Comparison of ENCODE assay signal across 8 cellular contexts in the genomic region with DNA sequence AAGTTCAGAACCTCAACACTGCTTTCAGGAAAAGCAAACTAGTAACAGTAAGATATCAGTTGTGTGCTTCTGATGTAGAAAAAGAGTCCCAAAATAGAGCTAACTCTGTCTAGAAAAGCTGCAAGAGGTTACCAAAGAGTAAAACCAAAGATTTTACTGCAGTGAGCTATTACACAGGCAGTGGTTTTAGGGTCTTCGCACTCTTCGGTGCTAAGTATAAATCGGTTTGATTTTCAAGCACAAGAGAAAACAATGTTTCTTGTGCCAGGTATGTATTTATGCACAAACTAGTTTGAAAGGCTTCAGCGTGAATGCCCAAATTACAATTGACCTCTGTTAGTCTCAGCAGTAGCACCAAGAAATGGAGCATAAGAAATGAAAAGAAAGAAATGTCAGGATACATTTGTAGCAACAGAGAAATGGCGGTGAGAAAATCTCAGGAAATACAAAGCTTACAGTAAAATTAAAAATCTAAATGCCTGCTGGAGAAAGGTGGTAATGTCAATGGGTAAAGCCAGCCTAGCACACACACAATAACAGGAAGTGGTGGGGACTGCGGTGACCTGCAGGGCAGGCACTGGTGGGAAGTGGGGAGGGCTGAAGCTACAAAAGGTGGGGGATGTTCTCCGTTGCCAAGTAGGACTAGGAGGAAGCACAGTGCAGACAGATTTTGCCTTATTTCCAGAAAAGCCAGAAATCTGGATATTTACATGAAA. TPM values are rescaled to one million over a fixed set of nuclear protein-coding genes. Genes with fewer than 3 reads are reported as not detected.
DNase-seq lines count a peak whose midpoint lies in the region; ATAC-seq and TF ChIP-seq lines count a peak whose summit lies in the region.

No MANE protein-coding gene starts in this region.

- H2AK5ac ChIP-seq in trophoblast cell (ENCODE audit: low read length): no peak overlapping the region

- no peak overlapping the region for H3K9ac ChIP-seq in trophoblast cell (ENCODE audit: low read length)

- no peaks in the 10 kb centered on the region for H3K9me3 ChIP-seq in trophoblast cell (ENCODE audit: insufficient read depth, low read depth, low read length)

- H3K4me1 Mint-ChIP-seq in WTC11 (peaks cover 54% of the 10 kb centered on the region), chondrocyte (ENCODE audit: low read depth) (peaks cover 30% of the 10 kb centered on the region)

- peak overlapping the region; percentile 24 for H2BK120ac ChIP-seq in trophoblast cell (ENCODE audit: insufficient read depth, low read length, poor library complexity)

- no peaks in the 10 kb centered on the region for H3K27me3 ChIP-seq in trophoblast cell (ENCODE audit: insufficient read depth, low read length)

- no peak overlapping the region for H3K14ac ChIP-seq in trophoblast cell (ENCODE audit: low read length)

- no peak overlapping the region for H3K23ac ChIP-seq in trophoblast cell (ENCODE audit: low read length)

- H3K4me3 Mint-ChIP-seq in WTC11 (peak overlapping the region; percentile 14), chondrocyte (ENCODE audit: unreplicated experiment) (no peak overlapping the region)

- H3K9me3 Mint-ChIP-seq in WTC11: no peaks in the 10 kb centered on the region
- no peaks in the 10 kb centered on the region for H3K9me3 Mint-ChIP-seq in chondrocyte (ENCODE audit: low read depth)

- H4K8ac ChIP-seq in trophoblast cell (ENCODE audit: low read depth, low read length): peak overlapping the region; percentile 58

- CTCF ChIA-PET in WTC11 (lab: Charles Lee): interaction anchor here (1.0 to 1.7 kb wide), 5 partner anchors 13 to 312 kb away, joined by 3 to 8 read pairs (median 5); a partner anchor contains a TSS

- no peak overlapping the region for H2BK12ac ChIP-seq in trophoblast cell (ENCODE audit: low read length)

- whole genome bisulfite sequencing in trophoblast cell (ENCODE audit: extremely low coverage, insufficient coverage, insufficient read length): no CpG with 5 or more reads among the region's 7 CpGs

- peaks cover 3% of the 10 kb centered on the region for H3K79me1 ChIP-seq in trophoblast cell (ENCODE audit: low read length)

- peak overlapping the region; percentile 35 for H2AFZ ChIP-seq in trophoblast cell (ENCODE audit: insufficient read depth, low read length, poor library complexity)

- no peak overlapping the region for H3K4ac ChIP-seq in trophoblast cell (ENCODE audit: low read depth, low read length)

- no peak overlapping the region for H3K27ac ChIP-seq in trophoblast cell (ENCODE audit: low read depth, low read length)

- no peaks in the 10 kb centered on the region for H3K36me3 Mint-ChIP-seq in WTC11
- H3K36me3 Mint-ChIP-seq in chondrocyte (ENCODE audit: low read depth): peaks cover 2% of the 10 kb centered on the region

- TF ChIP-seq CTCF in WTC11 (IDR thresholded peaks at IDR 0.05) (no peak), chondrocyte (IDR thresholded peaks at IDR 0.05) (peak; percentile 15)

- DNase-seq in CMK (ENCODE audit: low read depth) (peak; percentile 66), HT-29 (ENCODE audit: low spot score) (peak; percentile 44), WTC11 (ENCODE audit: low spot score) (peak; percentile 30), chondrocyte (ENCODE audit: low spot score) (no peak), trophoblast cell (no peak), epidermal melanocyte (ENCODE audit: insufficient read length, low spot score) (no peak), GOT3 (lab: John Stamatoyannopoulos, UW) (no peak)

- POLR2A ChIA-PET in WTC11 (lab: Charles Lee): no interaction called here

- peak overlapping the region; percentile 7 for H3K27ac Mint-ChIP-seq in WTC11
- H3K27ac Mint-ChIP-seq in chondrocyte (ENCODE audit: unreplicated experiment): no peak overlapping the region

- H3K18ac ChIP-seq in trophoblast cell (ENCODE audit: low read length): no peak overlapping the region

- no peak overlapping the region for H3K4me3 ChIP-seq in trophoblast cell (ENCODE audit: low read depth, low read length)

- H3K79me2 ChIP-seq in trophoblast cell (ENCODE audit: control insufficient read depth, insufficient read depth, low read length, poor library complexity): no peaks in the 10 kb centered on the region

- H3K4me2 ChIP-seq in trophoblast cell (ENCODE audit: low read length): no peak overlapping the region

- H4K12ac ChIP-seq in trophoblast cell (ENCODE audit: low read depth, low read length): no peak overlapping the region

- peak; percentile 96 for ATAC-seq in GM21390 (IDR thresholded peaks at IDR 0.05; ENCODE audit: unreplicated experiment)
- ATAC-seq in WTC11: peak; percentile 99

- H2BK5ac ChIP-seq in trophoblast cell (ENCODE audit: low read depth, low read length, poor library complexity): no peak overlapping the region

- H3K4me1 ChIP-seq in trophoblast cell (ENCODE audit: control insufficient read depth in 1 of 2, insufficient read depth in 2 of 2, low read length in 2 of 2): no peaks in the 10 kb centered on the region

- no peak overlapping the region for H4K91ac ChIP-seq in trophoblast cell (ENCODE audit: low read depth, low read length)

- H3K36me3 ChIP-seq in trophoblast cell (ENCODE audit: control insufficient read depth in 1 of 2, insufficient read depth in 2 of 2, low read length in 2 of 2): no peaks in the 10 kb centered on the region

- peaks cover 24% of the 10 kb centered on the region for H3K27me3 Mint-ChIP-seq in WTC11 (ENCODE audit: low read depth)
- H3K27me3 Mint-ChIP-seq in chondrocyte (ENCODE audit: low read depth): no peaks in the 10 kb centered on the region

TF ChIP-seq in WTC11, 78 proteins besides CTCF, POLR2A, EP300 and RAD21:
- TF ChIP-seq ETV6 (CRISPR knock-in tag; IDR thresholded peaks at IDR 0.05) (0 out of 2 replicates have a peak, but pooled peaks have one; percentile 31), IRF2 (CRISPR knock-in tag; IDR thresholded peaks at IDR 0.05; ENCODE audit: borderline replicate concordance, low read depth) (no peak)

RNA-seq across cellular contexts. Expression of a gene that starts 18.0 kb away (rescaled TPM):
- total RNA-seq in HT-29 (2014; rRNA removed; shearing (Covaris generic)): 55.1 and 67.1 TPM in 2 replicates
- total RNA-seq in WTC11 (2021) (32.7 to 38.1 TPM (median 36.1 TPM) in 3 replicates), chondrocyte (38.4 to 54.1 TPM (median 46.6 TPM) in 3 replicates)
- 17.2 TPM in 2 replicates for polyA plus RNA-seq in trophoblast cell (2013)

Comparison
In these comparisons a context has a peak if more than half of its experiments do, and no peak if none do; other contexts are left out.
1. DNase-seq: peak in CMK (single experiment), HT-29 (single experiment) and WTC11 (single experiment); none in chondrocyte (single experiment), trophoblast cell (0 of 2), epidermal melanocyte (single experiment) and GOT3 (single experiment).